ENCODE assay signal across 8 cellular contexts in the genomic region with DNA sequence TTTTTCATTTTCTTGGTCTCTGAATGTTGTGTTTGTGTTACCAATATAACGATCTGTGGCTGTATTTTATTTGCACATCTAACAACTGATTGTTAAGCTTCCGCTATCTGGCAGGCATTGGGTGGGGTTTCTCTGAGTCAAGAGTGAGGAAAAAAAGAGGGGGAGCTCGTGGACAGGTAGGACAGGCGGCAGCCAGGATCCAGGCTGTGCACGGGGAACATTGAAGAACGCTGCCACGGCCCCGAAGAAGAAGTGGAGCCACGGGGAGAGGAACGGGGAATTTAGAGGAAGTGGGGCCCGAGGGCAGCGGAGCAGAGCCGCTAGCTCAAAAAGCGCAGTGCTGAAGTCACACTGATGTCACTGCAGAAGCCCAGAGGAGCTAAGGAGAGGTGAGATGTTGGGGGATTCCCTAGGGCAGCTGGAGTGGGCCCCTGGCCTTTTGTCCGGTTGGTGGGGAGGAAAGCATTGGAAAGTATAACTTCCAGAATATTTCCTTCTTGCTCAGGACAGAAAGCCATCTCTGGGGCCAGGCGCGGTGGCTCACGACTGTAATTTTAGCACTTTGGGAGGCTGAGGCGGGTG. TPM values are rescaled to one million over a fixed set of nuclear protein-coding genes. Genes with fewer than 3 reads are reported as not detected.
DNase-seq lines count a peak whose midpoint lies in the region; ATAC-seq and TF ChIP-seq lines count a peak whose summit lies in the region.

No MANE protein-coding gene starts in this region.

- H3K9me3 ChIP-seq in spleen = no peaks in the 10 kb centered on the region

- no peak for TF ChIP-seq CTCF in spleen (IDR thresholded peaks at IDR 0.05 in 8 of 11, conservative IDR thresholded peaks at IDR 0.05 in 3 of 11)

- H3K4me3 ChIP-seq in spleen = peak overlapping the region; percentile 33 to 73 (median 46)

- H3K36me3 Mint-ChIP-seq in activated T-helper 2 cell treated with anti-CD3 and anti-CD28 coated beads, Interferon-gamma antibody, Interleukin-2, Interleukin-4, amounts not matched to agents 10 μg/mL and 5 μg/mL and 100 μg/mL, durations not matched to agents 14 hours and 24 hours and 36 hours (ENCODE audit: low read depth) = no peaks in the 10 kb centered on the region

- peaks cover 0 to 31% (median 15%) of the 10 kb centered on the region in 6 donors for H3K4me1 ChIP-seq in spleen

- no peak for TF ChIP-seq POLR2A in spleen (IDR thresholded peaks at IDR 0.05)

- peak overlapping the region; percentile 75 to 93 (median 88) for H3K27ac ChIP-seq in spleen

- peak overlapping the region; percentile 92 for H3K27ac Mint-ChIP-seq in activated T-helper 2 cell treated with anti-CD3 and anti-CD28 coated beads, Interferon-gamma antibody, Interleukin-2, Interleukin-4, amounts not matched to agents 10 μg/mL and 5 μg/mL and 100 μg/mL, durations not matched to agents 14 hours and 24 hours and 36 hours

- ATAC-seq in GM18517 (IDR thresholded peaks at IDR 0.05; ENCODE audit: unreplicated experiment) (peak; percentile 72), HG02763 (IDR thresholded peaks at IDR 0.05; ENCODE audit: unreplicated experiment) (peak; percentile 63)

- peaks cover 8% of the 10 kb centered on the region for H3K4me1 Mint-ChIP-seq in activated T-helper 2 cell treated with anti-CD3 and anti-CD28 coated beads, Interferon-gamma antibody, Interleukin-2, Interleukin-4, amounts not matched to agents 10 μg/mL and 5 μg/mL and 100 μg/mL, durations not matched to agents 14 hours and 24 hours and 36 hours (ENCODE audit: low read depth)

- H3K27me3 ChIP-seq in spleen (replicated peaks in 1 of 7) = no peaks in the 10 kb centered on the region

- WGBS in spleen, 5 donors = 16 to 29% (median 22%) methylated on average over 19 of the region's 19 CpGs

- DNase-seq in NOMO-1 (lab: John Stamatoyannopoulos, UW; ENCODE audit: unreplicated experiment in 2 of 2) (peak; percentile 66 to 80), cardiac septum (ENCODE audit: low spot score) (peak; percentile 86), spleen (peak; percentile 93), ureter (ENCODE audit: low spot score) (no peak), NCI-H187 (lab: John Stamatoyannopoulos, UW) (no peak)
- DNase-seq in activated T-helper 2 cell treated with anti-CD3 and anti-CD28 coated beads, Interferon-gamma antibody, Interleukin-2, Interleukin-4, amounts not matched to agents 10 μg/mL and 5 μg/mL and 100 μg/mL, durations not matched to agents 14 hours and 24 hours and 36 hours (ENCODE audit: low spot score) = peak; percentile 43

- H3K9me3 Mint-ChIP-seq in activated T-helper 2 cell treated with anti-CD3 and anti-CD28 coated beads, Interferon-gamma antibody, Interleukin-2, Interleukin-4, amounts not matched to agents 10 μg/mL and 5 μg/mL and 100 μg/mL, durations not matched to agents 14 hours and 24 hours and 36 hours = no peaks in the 10 kb centered on the region

- intact Hi-C loops in activated T-helper 2 cell treated with anti-CD3 and anti-CD28 coated beads, Interferon-gamma antibody, Interleukin-2, Interleukin-4, amounts not matched to agents 10 μg/mL and 5 μg/mL and 100 μg/mL, durations not matched to agents 14 hours and 24 hours and 36 hours (cut with micrococcal nuclease) = loop anchor here (1.0 to 5.0 kb wide), 6 partner anchors 14 to 310 kb away; partner anchors contain the start of gene DTNB
- intact Hi-C loops in cardiac septum (cut with DNase I) = loop anchor here (1.0 to 10.0 kb wide), 3 partner anchors 160 to 388 kb away; partner anchors contain the start of genes DNAJC27 and DTNB
- intact Hi-C loops in spleen (cut with DNase I; ENCODE audit: low total_unique reads) = loop anchor here (10.0 kb wide), 1 partner anchor 162 kb away; no protein-coding TSS in a partner anchor

- H3K27me3 Mint-ChIP-seq in activated T-helper 2 cell treated with anti-CD3 and anti-CD28 coated beads, Interferon-gamma antibody, Interleukin-2, Interleukin-4, amounts not matched to agents 10 μg/mL and 5 μg/mL and 100 μg/mL, durations not matched to agents 14 hours and 24 hours and 36 hours (ENCODE audit: low read depth) = no peaks in the 10 kb centered on the region

- peak overlapping the region; percentile 81 for H3K4me3 Mint-ChIP-seq in activated T-helper 2 cell treated with anti-CD3 and anti-CD28 coated beads, Interferon-gamma antibody, Interleukin-2, Interleukin-4, amounts not matched to agents 10 μg/mL and 5 μg/mL and 100 μg/mL, durations not matched to agents 14 hours and 24 hours and 36 hours (ENCODE audit: low read depth)

- H3K36me3 ChIP-seq in spleen = no peaks in the 10 kb centered on the region

RNA-seq across cellular contexts. Expression of gene DNMT3A, which starts 20.9 kb away (rescaled TPM):
- 86.8 and 91.3 TPM in 2 replicates for total RNA-seq in activated T-helper 2 cell treated with anti-CD3 and anti-CD28 coated beads, Interferon-gamma antibody, Interleukin-2, Interleukin-4, amounts not matched to agents 10 μg/mL and 5 μg/mL and 100 μg/mL, durations not matched to agents 14 hours and 24 hours and 36 hours
- total RNA-seq in cardiac septum = 24.9 TPM
- total RNA-seq in spleen = 10 to 100 TPM; 28.4 to 64.6 (median 42.0) TPM
- polyA plus RNA-seq in spleen = 10 to 100 TPM in 2 of 3 donors, 1 to 10 TPM in 1; 9.0 to 17.1 (median 10.5) TPM
- 40.1 TPM for total RNA-seq in ureter

Comparison
In these comparisons a context has a peak if more than half of its experiments do, and no peak if none do; other contexts are left out.
1. DNase-seq: peak in NOMO-1 (2 of 2), activated T-helper 2 cell treated with anti-CD3 and anti-CD28 coated beads, Interferon-gamma antibody, Interleukin-2, Interleukin-4, amounts not matched to agents 10 μg/mL and 5 μg/mL and 100 μg/mL, durations not matched to agents 14 hours and 24 hours and 36 hours (single experiment), cardiac septum (single experiment) and spleen (single experiment); none in ureter (single experiment) and NCI-H187 (0 of 2).